14 cellular contexts compared by ENCODE assay signal in genomic region chr2:215698566-215698965, GRCh38.
DNase-seq lines count a peak whose midpoint lies in the region; ATAC-seq, FAIRE-seq and TF ChIP-seq lines count a peak whose summit lies in the region.
"Had no signal": no experiment of that assay in that cellular context is flagged by ENCODE, and none has a peak within 500 bp of the region (broad histone marks: within the 10 kb centered on the region; RNA-seq: fewer than 3 reads in every experiment).

No MANE protein-coding gene starts in this region.

- CTCF ChIA-PET in AG04449 (lab: Yijun Ruan, JAX): interaction anchor here (1.0 kb wide), 1 partner anchor 172 kb away, joined by 3 read pairs; no protein-coding TSS in a partner anchor

- DNase-seq in AG04449 (ENCODE audit: low read depth, low spot score): peak; percentile 98
- peak; percentile 62 for DNase-seq in HS-27A (ENCODE audit: low read depth)
- DNase-seq in astrocyte (ENCODE audit: low read depth): peak; percentile 100
- peak; percentile 69 for DNase-seq in hepatic stellate cell (ENCODE audit: low spot score)
- DNase-seq in NCI-H82 (lab: John Stamatoyannopoulos, UW): no peak
- DNase-seq in NCI-H345 (lab: John Stamatoyannopoulos, UW): no peak
- DNase-seq: activated CD4-positive, alpha-beta T cell treated with anti-CD3 and anti-CD28 coated beads for 4 hours; cerebellar nuclear complex; GOT3; stimulated activated CD4-positive, alpha-beta T cell treated with anti-CD3 and anti-CD28 coated beads, Interleukin-4, amount 100 ng/mL, for 4 hours had no signal

- peak; percentile 98 for FAIRE-seq in astrocyte (lab: Jason Lieb, UNC)

- H3K4me3 ChIP-seq in AG04449 (ENCODE audit: low read depth, low read length) (no peak overlapping the region), astrocyte (ENCODE audit: insufficient read depth, low read depth, low read length) (no peak overlapping the region)

- no peaks in the 10 kb centered on the region for H3K27me3 ChIP-seq in astrocyte (ENCODE audit: insufficient read depth, low read length)

- no peaks in the 10 kb centered on the region for H3K36me3 Mint-ChIP-seq in astrocyte (ENCODE audit: low read depth, unreplicated experiment)

- peak overlapping the region; percentile 89 for H3K27ac Mint-ChIP-seq in astrocyte (ENCODE audit: unreplicated experiment)
- H3K27ac Mint-ChIP-seq: activated T-helper 17 cell treated with anti-CD3 and anti-CD28 coated beads, Interleukin-2, amount 50 U/mL, for 72 hours; B cell had no signal

- POLR2A ChIA-PET in AG04449 (lab: Yijun Ruan, JAX): interaction anchor here (0.7 to 1.3 kb wide), 6 partner anchors 38 to 266 kb away, joined by 3 to 7 read pairs (median 4); no protein-coding TSS in a partner anchor

- H3K27me3 Mint-ChIP-seq in astrocyte (ENCODE audit: low read depth, unreplicated experiment): no peaks in the 10 kb centered on the region
- H3K27me3 Mint-ChIP-seq: activated T-helper 17 cell treated with anti-CD3 and anti-CD28 coated beads, Interleukin-2, amount 50 U/mL, for 72 hours had no signal

- H3K4me3 Mint-ChIP-seq in astrocyte (ENCODE audit: unreplicated experiment): no peak overlapping the region
- H3K4me3 Mint-ChIP-seq: activated T-helper 17 cell treated with anti-CD3 and anti-CD28 coated beads, Interleukin-2, amount 50 U/mL, for 72 hours; B cell had no signal

- H3K4me1 ChIP-seq in astrocyte (ENCODE audit: insufficient read depth, low read length): peaks cover 27% of the 10 kb centered on the region

- TF ChIP-seq CTCF in AG04449 (IDR thresholded peaks at IDR 0.05; ENCODE audit: insufficient read depth, low read length, missing control alignments) (no peak), astrocyte (IDR thresholded peaks at IDR 0.05; ENCODE audit: insufficient read depth, low read depth, low read length) (no peak)

- no peaks in the 10 kb centered on the region for H4K20me1 ChIP-seq in astrocyte (ENCODE audit: insufficient read depth, low read length)

- ATAC-seq in GM18870 (IDR thresholded peaks at IDR 0.05; ENCODE audit: unreplicated experiment) (no peak), HG03469 (IDR thresholded peaks at IDR 0.05; ENCODE audit: unreplicated experiment) (no peak)
- ATAC-seq: activated T-helper 17 cell treated with anti-CD3 and anti-CD28 coated beads, Interleukin-2, amount 50 U/mL, for 72 hours had no signal

- H3K4me2 ChIP-seq in astrocyte (ENCODE audit: low read length): no peak overlapping the region

- peak overlapping the region; percentile 47 for H3K9ac ChIP-seq in astrocyte (ENCODE audit: low read length)

- peaks cover 42% of the 10 kb centered on the region for H3K4me1 Mint-ChIP-seq in astrocyte (ENCODE audit: low read depth, unreplicated experiment)
- H3K4me1 Mint-ChIP-seq: activated T-helper 17 cell treated with anti-CD3 and anti-CD28 coated beads, Interleukin-2, amount 50 U/mL, for 72 hours; B cell had no signal

- H3K79me2 ChIP-seq in astrocyte (ENCODE audit: insufficient read depth, low read length): no peaks in the 10 kb centered on the region

- H3K9me3 ChIP-seq in astrocyte (ENCODE audit: insufficient read depth, low read depth, low read length): no peaks in the 10 kb centered on the region

- peaks cover 7% of the 10 kb centered on the region for H3K9me3 Mint-ChIP-seq in astrocyte (ENCODE audit: unreplicated experiment)
- H3K9me3 Mint-ChIP-seq: activated T-helper 17 cell treated with anti-CD3 and anti-CD28 coated beads, Interleukin-2, amount 50 U/mL, for 72 hours had no signal

- peak overlapping the region; percentile 82 for H3K27ac ChIP-seq in astrocyte (ENCODE audit: low read depth, low read length)

- H2AFZ ChIP-seq in astrocyte (ENCODE audit: low read depth, low read length): no peak overlapping the region

- H3K36me3 ChIP-seq in astrocyte (ENCODE audit: insufficient read depth, low read length): no peaks in the 10 kb centered on the region

Comparison
In these comparisons a context has a peak if more than half of its experiments do, and no peak if none do; other contexts are left out.
1. DNase-seq: peak in AG04449 (single experiment), HS-27A (single experiment), astrocyte (single experiment) and hepatic stellate cell (single experiment); none in NCI-H82 (single experiment) and NCI-H345 (single experiment).